ENCODE assay signal across 23 cellular contexts in the genomic region with DNA sequence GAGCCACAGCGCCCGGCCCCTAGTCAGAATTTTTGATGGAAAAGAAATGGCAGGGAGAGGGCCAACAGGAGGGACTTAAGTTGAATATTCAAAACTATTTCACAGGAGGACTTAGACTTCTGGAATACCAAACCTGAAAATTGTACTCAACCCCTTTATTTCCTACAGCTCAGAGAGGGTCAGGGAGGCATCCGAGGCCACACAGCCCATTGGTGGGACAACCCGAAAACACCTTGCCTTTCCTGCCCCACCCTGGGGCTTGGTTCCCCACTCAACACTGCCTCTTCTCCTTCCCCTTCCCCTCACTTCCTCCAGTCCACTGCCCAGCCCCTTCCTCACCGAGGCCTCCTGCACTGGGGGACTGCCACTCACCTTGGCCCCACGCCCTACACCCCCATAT. TPM values are rescaled to one million over a fixed set of nuclear protein-coding genes. Genes with fewer than 3 reads are reported as not detected.
"Had no signal": no experiment of that assay in that cellular context is flagged by ENCODE, and none has a peak within 500 bp of the region (broad histone marks: within the 10 kb centered on the region; RNA-seq: fewer than 3 reads in every experiment).

No MANE protein-coding gene starts in this region.

- H3K9ac ChIP-seq: SK-N-SH had no signal

- H3K4me2 ChIP-seq: SK-N-SH had no signal

- H3K27me3 ChIP-seq: MG63 had no signal

- H3K9me3 ChIP-seq: MG63, SK-N-SH had no signal

- H3K36me3 ChIP-seq: MG63 had no signal

- H3K27ac ChIP-seq: HL-60 had no signal

- DNase-seq: Karpas-422, KG1, MG63, NCI-H1092, NCI-H1105 treated with DMSO at 0.1 percent for 48 hours, NCI-H1417 treated with DMSO at 0.1 percent for 48 hours, NCI-H146, NCI-H1694 treated with DMSO at 0.1 percent for 48 hours, NCI-H1930, NCI-H2081, NCI-H2107, NCI-H2227 treated with DMSO at 0.1 percent for 48 hours, NCI-H524, NCI-H526 treated with DMSO at 0.1 percent for 48 hours, NCI-H774, RPMI8226, SHP77, SK-N-SH had no signal

- H3K4me3 ChIP-seq: MG63 had no signal

- FAIRE-seq: HTR-8/SVneo, RCC 7860 had no signal

RNA-seq across cellular contexts. Expression of a gene that starts 1.4 kb away (rescaled TPM):
- total RNA-seq: NCI-H460, SK-MEL-5 had no signal
- polyA plus RNA-seq: SK-N-SH had no signal
